ENCODE assay signal across 8 cellular contexts in genomic region chr6:46741910-46742309, GRCh38. TPM values are rescaled to one million over a fixed set of nuclear protein-coding genes. Genes with fewer than 3 reads are reported as not detected.
"Had no signal": no experiment of that assay in that cellular context is flagged by ENCODE, and none has a peak within 500 bp of the region (broad histone marks: within the 10 kb centered on the region; RNA-seq: fewer than 3 reads in every experiment).

No MANE protein-coding gene starts in this region.

- ATAC-seq: GM23338 had no signal

- H2AFZ ChIP-seq: GM23338 had no signal

- DNase-seq: H9, HCEC 1CT, KBM-7 had no signal

- H3K4me2 ChIP-seq: GM23338 had no signal

- FAIRE-seq: H1, H54, HTR-8/SVneo had no signal

- H3K4me3 ChIP-seq: GM23338 had no signal

RNA-seq across cellular contexts. Expression of gene ANKRD66, which starts 4.8 kb away (rescaled TPM):
- total RNA-seq: GM23338, H1, H9, HT-29 had no signal
- polyA plus RNA-seq: GM23338 had no signal

RNA-seq across cellular contexts. Expression of gene PLA2G7, which starts 6.7 kb away (rescaled TPM):
- total RNA-seq: HT-29 had no signal

RNA-seq across cellular contexts. Expression of gene MEP1A, which starts 51.3 kb away (rescaled TPM):
- total RNA-seq: GM23338, H1, H9 had no signal
- polyA plus RNA-seq: GM23338 had no signal

RNA-seq across cellular contexts. Expression of gene TDRD6, which starts 54.2 kb away (rescaled TPM):
- total RNA-seq: HT-29 had no signal
